ENCODE assay signal across 1 cellular context in the genomic region with DNA sequence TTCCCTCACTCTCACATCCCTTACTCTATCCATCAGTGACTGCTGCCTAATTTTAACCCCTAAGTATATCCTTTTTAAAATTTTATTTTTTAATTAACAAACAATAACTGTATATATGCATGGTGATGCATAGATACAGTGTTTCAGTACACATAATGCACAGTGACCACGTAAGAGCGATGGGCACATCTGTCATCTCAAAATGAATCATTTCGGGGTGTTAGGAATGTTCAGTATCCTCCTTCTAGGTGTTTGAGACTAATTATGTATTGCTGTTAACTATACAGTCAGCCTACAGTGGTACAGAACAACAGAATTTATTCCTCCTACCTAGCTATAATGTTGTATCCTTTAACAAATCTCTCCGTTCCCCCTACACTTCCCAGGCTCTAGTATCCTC.
TF ChIP-seq lines count a peak whose summit lies in the region.

No MANE protein-coding gene starts in this region.

TF ChIP-seq in GM23338, 12 proteins besides CTCF, POLR2A, EP300 and RAD21 (continued from another document):
- TF ChIP-seq, protein P1, sequence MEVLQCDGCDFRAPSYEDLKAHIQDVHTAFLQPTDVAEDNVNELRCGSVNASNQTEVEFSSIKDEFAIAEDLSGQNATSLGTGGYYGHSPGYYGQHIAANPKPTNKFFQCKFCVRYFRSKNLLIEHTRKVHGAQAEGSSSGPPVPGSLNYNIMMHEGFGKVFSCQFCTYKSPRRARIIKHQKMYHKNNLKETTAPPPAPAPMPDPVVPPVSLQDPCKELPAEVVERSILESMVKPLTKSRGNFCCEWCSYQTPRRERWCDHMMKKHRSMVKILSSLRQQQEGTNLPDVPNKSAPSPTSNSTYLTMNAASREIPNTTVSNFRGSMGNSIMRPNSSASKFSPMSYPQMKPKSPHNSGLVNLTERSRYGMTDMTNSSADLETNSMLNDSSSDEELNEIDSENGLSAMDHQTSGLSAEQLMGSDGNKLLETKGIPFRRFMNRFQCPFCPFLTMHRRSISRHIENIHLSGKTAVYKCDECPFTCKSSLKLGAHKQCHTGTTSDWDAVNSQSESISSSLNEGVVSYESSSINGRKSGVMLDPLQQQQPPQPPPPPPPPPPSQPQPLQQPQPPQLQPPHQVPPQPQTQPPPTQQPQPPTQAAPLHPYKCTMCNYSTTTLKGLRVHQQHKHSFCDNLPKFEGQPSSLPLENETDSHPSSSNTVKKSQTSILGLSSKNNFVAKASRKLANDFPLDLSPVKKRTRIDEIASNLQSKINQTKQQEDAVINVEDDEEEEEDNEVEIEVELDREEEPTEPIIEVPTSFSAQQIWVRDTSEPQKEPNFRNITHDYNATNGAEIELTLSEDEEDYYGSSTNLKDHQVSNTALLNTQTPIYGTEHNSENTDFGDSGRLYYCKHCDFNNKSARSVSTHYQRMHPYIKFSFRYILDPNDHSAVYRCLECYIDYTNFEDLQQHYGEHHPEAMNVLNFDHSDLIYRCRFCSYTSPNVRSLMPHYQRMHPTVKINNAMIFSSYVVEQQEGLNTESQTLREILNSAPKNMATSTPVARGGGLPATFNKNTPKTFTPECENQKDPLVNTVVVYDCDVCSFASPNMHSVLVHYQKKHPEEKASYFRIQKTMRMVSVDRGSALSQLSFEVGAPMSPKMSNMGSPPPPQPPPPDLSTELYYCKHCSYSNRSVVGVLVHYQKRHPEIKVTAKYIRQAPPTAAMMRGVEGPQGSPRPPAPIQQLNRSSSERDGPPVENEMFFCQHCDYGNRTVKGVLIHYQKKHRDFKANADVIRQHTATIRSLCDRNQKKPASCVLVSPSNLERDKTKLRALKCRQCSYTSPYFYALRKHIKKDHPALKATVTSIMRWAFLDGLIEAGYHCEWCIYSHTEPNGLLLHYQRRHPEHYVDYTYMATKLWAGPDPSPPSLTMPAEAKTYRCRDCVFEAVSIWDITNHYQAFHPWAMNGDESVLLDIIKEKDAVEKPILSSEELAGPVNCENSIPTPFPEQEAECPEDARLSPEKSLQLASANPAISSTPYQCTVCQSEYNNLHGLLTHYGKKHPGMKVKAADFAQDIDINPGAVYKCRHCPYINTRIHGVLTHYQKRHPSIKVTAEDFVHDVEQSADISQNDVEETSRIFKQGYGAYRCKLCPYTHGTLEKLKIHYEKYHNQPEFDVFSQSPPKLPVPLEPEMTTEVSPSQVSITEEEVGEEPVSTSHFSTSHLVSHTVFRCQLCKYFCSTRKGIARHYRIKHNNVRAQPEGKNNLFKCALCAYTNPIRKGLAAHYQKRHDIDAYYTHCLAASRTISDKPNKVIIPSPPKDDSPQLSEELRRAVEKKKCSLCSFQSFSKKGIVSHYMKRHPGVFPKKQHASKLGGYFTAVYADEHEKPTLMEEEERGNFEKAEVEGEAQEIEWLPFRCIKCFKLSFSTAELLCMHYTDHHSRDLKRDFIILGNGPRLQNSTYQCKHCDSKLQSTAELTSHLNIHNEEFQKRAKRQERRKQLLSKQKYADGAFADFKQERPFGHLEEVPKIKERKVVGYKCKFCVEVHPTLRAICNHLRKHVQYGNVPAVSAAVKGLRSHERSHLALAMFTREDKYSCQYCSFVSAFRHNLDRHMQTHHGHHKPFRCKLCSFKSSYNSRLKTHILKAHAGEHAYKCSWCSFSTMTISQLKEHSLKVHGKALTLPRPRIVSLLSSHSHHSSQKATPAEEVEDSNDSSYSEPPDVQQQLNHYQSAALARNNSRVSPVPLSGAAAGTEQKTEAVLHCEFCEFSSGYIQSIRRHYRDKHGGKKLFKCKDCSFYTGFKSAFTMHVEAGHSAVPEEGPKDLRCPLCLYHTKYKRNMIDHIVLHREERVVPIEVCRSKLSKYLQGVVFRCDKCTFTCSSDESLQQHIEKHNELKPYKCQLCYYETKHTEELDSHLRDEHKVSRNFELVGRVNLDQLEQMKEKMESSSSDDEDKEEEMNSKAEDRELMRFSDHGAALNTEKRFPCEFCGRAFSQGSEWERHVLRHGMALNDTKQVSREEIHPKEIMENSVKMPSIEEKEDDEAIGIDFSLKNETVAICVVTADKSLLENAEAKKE (CRISPR knock-in tag; IDR thresholded peaks at IDR 0.05) = no peak
- TF ChIP-seq CREB1 (CRISPR knock-in tag; IDR thresholded peaks at IDR 0.05; ENCODE audit: low read depth) = no peak
- TF ChIP-seq, protein P2, sequence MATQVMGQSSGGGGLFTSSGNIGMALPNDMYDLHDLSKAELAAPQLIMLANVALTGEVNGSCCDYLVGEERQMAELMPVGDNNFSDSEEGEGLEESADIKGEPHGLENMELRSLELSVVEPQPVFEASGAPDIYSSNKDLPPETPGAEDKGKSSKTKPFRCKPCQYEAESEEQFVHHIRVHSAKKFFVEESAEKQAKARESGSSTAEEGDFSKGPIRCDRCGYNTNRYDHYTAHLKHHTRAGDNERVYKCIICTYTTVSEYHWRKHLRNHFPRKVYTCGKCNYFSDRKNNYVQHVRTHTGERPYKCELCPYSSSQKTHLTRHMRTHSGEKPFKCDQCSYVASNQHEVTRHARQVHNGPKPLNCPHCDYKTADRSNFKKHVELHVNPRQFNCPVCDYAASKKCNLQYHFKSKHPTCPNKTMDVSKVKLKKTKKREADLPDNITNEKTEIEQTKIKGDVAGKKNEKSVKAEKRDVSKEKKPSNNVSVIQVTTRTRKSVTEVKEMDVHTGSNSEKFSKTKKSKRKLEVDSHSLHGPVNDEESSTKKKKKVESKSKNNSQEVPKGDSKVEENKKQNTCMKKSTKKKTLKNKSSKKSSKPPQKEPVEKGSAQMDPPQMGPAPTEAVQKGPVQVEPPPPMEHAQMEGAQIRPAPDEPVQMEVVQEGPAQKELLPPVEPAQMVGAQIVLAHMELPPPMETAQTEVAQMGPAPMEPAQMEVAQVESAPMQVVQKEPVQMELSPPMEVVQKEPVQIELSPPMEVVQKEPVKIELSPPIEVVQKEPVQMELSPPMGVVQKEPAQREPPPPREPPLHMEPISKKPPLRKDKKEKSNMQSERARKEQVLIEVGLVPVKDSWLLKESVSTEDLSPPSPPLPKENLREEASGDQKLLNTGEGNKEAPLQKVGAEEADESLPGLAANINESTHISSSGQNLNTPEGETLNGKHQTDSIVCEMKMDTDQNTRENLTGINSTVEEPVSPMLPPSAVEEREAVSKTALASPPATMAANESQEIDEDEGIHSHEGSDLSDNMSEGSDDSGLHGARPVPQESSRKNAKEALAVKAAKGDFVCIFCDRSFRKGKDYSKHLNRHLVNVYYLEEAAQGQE (IDR thresholded peaks at IDR 0.05; ENCODE audit: unreplicated experiment) = no peak
- no peak for TF ChIP-seq POLR2AphosphoS5 (IDR thresholded peaks at IDR 0.05; ENCODE audit: low read depth)
- no peak for TF ChIP-seq EZH2phosphoT487 (IDR thresholded peaks at IDR 0.05; ENCODE audit: unreplicated experiment)
- TF ChIP-seq ZNF114 (CRISPR knock-in tag; IDR thresholded peaks at IDR 0.05) = no peak
- TF ChIP-seq ZNF331 (CRISPR knock-in tag; IDR thresholded peaks at IDR 0.05; ENCODE audit: low read depth) = no peak
- TF ChIP-seq, protein P3, sequence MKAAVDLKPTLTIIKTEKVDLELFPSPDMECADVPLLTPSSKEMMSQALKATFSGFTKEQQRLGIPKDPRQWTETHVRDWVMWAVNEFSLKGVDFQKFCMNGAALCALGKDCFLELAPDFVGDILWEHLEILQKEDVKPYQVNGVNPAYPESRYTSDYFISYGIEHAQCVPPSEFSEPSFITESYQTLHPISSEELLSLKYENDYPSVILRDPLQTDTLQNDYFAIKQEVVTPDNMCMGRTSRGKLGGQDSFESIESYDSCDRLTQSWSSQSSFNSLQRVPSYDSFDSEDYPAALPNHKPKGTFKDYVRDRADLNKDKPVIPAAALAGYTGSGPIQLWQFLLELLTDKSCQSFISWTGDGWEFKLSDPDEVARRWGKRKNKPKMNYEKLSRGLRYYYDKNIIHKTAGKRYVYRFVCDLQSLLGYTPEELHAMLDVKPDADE (IDR thresholded peaks at IDR 0.05) = no peak
